In the genomic region with DNA sequence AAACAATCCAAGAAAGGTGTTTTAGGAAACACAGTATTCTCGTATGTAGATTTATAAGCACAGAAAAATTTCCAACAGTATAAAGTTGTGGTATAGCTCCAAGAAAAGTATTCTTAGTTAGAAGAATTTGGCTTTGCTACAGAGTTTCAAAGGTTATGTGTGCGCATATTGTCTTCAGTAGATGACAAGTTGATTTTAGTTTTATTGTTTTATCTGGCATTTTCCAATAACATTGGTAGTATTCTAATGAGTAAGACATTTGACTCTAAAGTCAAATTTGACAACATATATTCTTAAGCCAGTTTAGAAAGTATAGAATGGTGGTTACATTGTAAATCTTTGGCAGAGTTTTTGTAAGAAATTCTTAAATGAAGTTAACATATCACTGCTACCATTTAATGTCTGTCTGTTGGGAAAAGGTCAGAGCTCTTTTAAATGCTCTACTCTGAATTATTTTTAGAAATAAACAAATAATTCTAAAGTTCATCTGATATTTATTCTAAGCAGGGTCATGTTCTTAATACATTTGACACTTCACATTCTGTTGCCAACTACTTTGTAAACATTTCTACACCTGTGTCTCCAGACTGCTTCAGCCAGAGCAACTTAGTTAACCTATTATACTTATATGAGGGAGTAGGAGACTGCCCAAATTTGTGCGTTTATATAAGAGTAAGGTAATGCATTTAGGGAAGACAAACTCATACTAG, we compare ENCODE assay signal across 2 cellular contexts.
TF ChIP-seq lines count a peak whose summit lies in the region.

No MANE protein-coding gene starts in this region.

TF ChIP-seq in A549, 52 proteins besides CTCF, POLR2A, EP300 and RAD21 (continued from another document):
- TF ChIP-seq, protein P1, sequence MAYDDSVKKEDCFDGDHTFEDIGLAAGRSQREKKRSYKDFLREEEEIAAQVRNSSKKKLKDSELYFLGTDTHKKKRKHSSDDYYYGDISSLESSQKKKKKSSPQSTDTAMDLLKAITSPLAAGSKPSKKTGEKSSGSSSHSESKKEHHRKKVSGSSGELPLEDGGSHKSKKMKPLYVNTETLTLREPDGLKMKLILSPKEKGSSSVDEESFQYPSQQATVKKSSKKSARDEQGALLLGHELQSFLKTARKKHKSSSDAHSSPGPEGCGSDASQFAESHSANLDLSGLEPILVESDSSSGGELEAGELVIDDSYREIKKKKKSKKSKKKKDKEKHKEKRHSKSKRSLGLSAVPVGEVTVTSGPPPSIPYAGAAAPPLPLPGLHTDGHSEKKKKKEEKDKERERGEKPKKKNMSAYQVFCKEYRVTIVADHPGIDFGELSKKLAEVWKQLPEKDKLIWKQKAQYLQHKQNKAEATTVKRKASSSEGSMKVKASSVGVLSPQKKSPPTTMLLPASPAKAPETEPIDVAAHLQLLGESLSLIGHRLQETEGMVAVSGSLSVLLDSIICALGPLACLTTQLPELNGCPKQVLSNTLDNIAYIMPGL (CRISPR knock-in tag; IDR thresholded peaks at IDR 0.05; ENCODE audit: borderline replicate concordance): no peak
- TF ChIP-seq RNF2 (IDR thresholded peaks at IDR 0.05; ENCODE audit: borderline replicate concordance, low read depth) (no peak), EHF (CRISPR knock-in tag; IDR thresholded peaks at IDR 0.05) (no peak), CEBPB (IDR thresholded peaks at IDR 0.05) (no peak), SMC3 (IDR thresholded peaks at IDR 0.05) (no peak), E2F6 (IDR thresholded peaks at IDR 0.05; ENCODE audit: borderline replicate concordance, low read depth) (no peak), PHF8 (IDR thresholded peaks at IDR 0.05; ENCODE audit: borderline replicate concordance, low read depth) (no peak), JUNB (IDR thresholded peaks at IDR 0.05) (no peak), KDM1A (IDR thresholded peaks at IDR 0.05; ENCODE audit: low read depth) (no peak), HOXB13 (CRISPR knock-in tag; IDR thresholded peaks at IDR 0.05; ENCODE audit: low read depth) (no peak), FOSB (CRISPR knock-in tag; IDR thresholded peaks at IDR 0.05) (no peak), BHLHE40 (IDR thresholded peaks at IDR 0.05; ENCODE audit: low read depth, low read length) (no peak), RARB (CRISPR knock-in tag; IDR thresholded peaks at IDR 0.05) (no peak), KDM5A (IDR thresholded peaks at IDR 0.05) (no peak), FOXS1 (CRISPR knock-in tag; IDR thresholded peaks at IDR 0.05) (no peak), HEYL (CRISPR knock-in tag; IDR thresholded peaks at IDR 0.05) (no peak)
- TF ChIP-seq, protein P2, sequence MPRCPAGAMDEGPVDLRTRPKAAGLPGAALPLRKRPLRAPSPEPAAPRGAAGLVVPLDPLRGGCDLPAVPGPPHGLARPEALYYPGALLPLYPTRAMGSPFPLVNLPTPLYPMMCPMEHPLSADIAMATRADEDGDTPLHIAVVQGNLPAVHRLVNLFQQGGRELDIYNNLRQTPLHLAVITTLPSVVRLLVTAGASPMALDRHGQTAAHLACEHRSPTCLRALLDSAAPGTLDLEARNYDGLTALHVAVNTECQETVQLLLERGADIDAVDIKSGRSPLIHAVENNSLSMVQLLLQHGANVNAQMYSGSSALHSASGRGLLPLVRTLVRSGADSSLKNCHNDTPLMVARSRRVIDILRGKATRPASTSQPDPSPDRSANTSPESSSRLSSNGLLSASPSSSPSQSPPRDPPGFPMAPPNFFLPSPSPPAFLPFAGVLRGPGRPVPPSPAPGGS (IDR thresholded peaks at IDR 0.05): no peak

TF ChIP-seq in WTC11, 78 proteins besides CTCF, POLR2A, EP300 and RAD21:
- TF ChIP-seq SOX15 (CRISPR knock-in tag; IDR thresholded peaks at IDR 0.05) (no peak), ATF3 (CRISPR knock-in tag; conservative IDR thresholded peaks at IDR 0.05) (no peak), ZNF232 (CRISPR knock-in tag; IDR thresholded peaks at IDR 0.05) (no peak), FOXJ3 (CRISPR knock-in tag; IDR thresholded peaks at IDR 0.05; ENCODE audit: borderline replicate concordance) (no peak)
TF ChIP-seq in WTC11: peak in this region for 0.
